18 cellular contexts compared by ENCODE assay signal in the genomic region with DNA sequence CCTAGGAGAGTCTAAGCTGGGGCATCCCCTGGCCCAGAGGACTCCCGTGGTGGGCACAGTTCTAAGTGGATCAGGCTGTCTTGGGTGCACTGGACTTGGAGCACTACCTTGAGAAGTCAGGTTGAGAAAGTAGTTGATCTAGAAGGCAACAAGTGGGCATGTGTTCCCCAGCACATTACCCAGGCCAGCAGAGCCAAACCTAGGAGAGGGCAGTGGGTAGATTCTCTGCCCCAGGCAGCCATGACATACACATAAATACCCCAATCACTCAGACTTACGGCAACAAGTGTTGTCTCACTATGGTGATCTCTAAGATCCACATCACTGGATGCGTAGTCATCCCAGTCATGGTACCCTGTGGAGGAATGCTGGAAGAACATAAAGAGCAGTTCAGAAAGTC. TPM values are rescaled to one million over a fixed set of nuclear protein-coding genes. Genes with fewer than 3 reads are reported as not detected.
DNase-seq lines count a peak whose midpoint lies in the region; ATAC-seq and TF ChIP-seq lines count a peak whose summit lies in the region.
"Had no signal": no experiment of that assay in that cellular context is flagged by ENCODE, and none has a peak within 500 bp of the region (broad histone marks: within the 10 kb centered on the region; RNA-seq: fewer than 3 reads in every experiment).

No MANE protein-coding gene starts in this region.

- no peak for ATAC-seq in activated CD8-positive, alpha-beta T cell treated with anti-CD3 and anti-CD28 coated beads, Interleukin-2, amount 10 ng/mL, durations not matched to agents 7 days and 5 days
- no peak for ATAC-seq in natural killer cell
- no peak for ATAC-seq in HG03457 (IDR thresholded peaks at IDR 0.05; ENCODE audit: unreplicated experiment)
- ATAC-seq in GM21825 (IDR thresholded peaks at IDR 0.05; ENCODE audit: unreplicated experiment) = no peak
- ATAC-seq: left lung had no signal

- no peaks in the 10 kb centered on the region for H3K9me3 Mint-ChIP-seq in T-helper 2 cell treated with Interferon-gamma antibody and Interleukin-4, amounts not matched to agents 5 μg/mL and 100 μg/mL, for 36 hours
- no peaks in the 10 kb centered on the region for H3K9me3 Mint-ChIP-seq in CD8-positive, alpha-beta memory T cell
- no peaks in the 10 kb centered on the region for H3K9me3 Mint-ChIP-seq in activated CD8-positive, alpha-beta T cell treated with anti-CD3 and anti-CD28 coated beads, Interleukin-2, amount 10 ng/mL, durations not matched to agents 7 days and 5 days (ENCODE audit: insufficient read depth)
- no peaks in the 10 kb centered on the region for H3K9me3 Mint-ChIP-seq in natural killer cell
- H3K9me3 Mint-ChIP-seq: mesothelial cell of epicardium had no signal

- DNase-seq in T-helper 2 cell treated with Interferon-gamma antibody and Interleukin-4, amounts not matched to agents 5 μg/mL and 100 μg/mL, for 36 hours (ENCODE audit: low spot score) = no peak
- DNase-seq in T-helper 2 cell (no peak), natural killer cell (no peak), anterior cingulate cortex (lab: John Stamatoyannopoulos, UW) (no peak)
- no peak for DNase-seq in CD8-positive, alpha-beta memory T cell
- DNase-seq in activated CD8-positive, alpha-beta T cell treated with anti-CD3 and anti-CD28 coated beads, Interleukin-2, amount 10 ng/mL, durations not matched to agents 7 days and 5 days = no peak
- DNase-seq: activated CD4-positive, alpha-beta T cell treated with anti-CD3 and anti-CD28 coated beads for 1 hour; dermis blood vessel endothelial cell; left lung; NCI-H1105 treated with DMSO at 0.1 percent for 48 hours; NCI-H2107; NCI-H524; stimulated activated CD4-positive, alpha-beta T cell treated with anti-CD3 and anti-CD28 coated beads, Interleukin-4, amount 100 ng/mL, for 24 hours; T1000 had no signal

- no peak for TF ChIP-seq CTCF in natural killer cell (IDR thresholded peaks at IDR 0.05)

- peak overlapping the region; percentile 99 for H3K27ac Mint-ChIP-seq in T-helper 2 cell treated with Interferon-gamma antibody and Interleukin-4, amounts not matched to agents 5 μg/mL and 100 μg/mL, for 36 hours
- peak overlapping the region in 5 of 8 donors; percentile 47 to 99 (median 66) for H3K27ac Mint-ChIP-seq in CD8-positive, alpha-beta memory T cell
- H3K27ac Mint-ChIP-seq in activated CD8-positive, alpha-beta T cell treated with anti-CD3 and anti-CD28 coated beads, Interleukin-2, amount 10 ng/mL, durations not matched to agents 7 days and 5 days = peak overlapping the region; percentile 60
- peak overlapping the region; percentile 99 for H3K27ac Mint-ChIP-seq in natural killer cell

- no peaks in the 10 kb centered on the region for H3K9me3 ChIP-seq in CD8-positive, alpha-beta memory T cell (ENCODE audit: low read length)
- H3K9me3 ChIP-seq: left lung had no signal

- H3K27me3 ChIP-seq in CD8-positive, alpha-beta memory T cell (ENCODE audit: insufficient read depth, low read length, poor library complexity, severe bottlenecking) = no peaks in the 10 kb centered on the region
- H3K27me3 ChIP-seq: left lung had no signal

- peaks cover 24% of the 10 kb centered on the region for H3K4me1 ChIP-seq in CD8-positive, alpha-beta memory T cell (ENCODE audit: insufficient read depth, low read length)

- H3K4me3 Mint-ChIP-seq in T-helper 2 cell treated with Interferon-gamma antibody and Interleukin-4, amounts not matched to agents 5 μg/mL and 100 μg/mL, for 36 hours = no peak overlapping the region
- peak overlapping the region in 3 of 7 donors; percentile 43 to 75 (median 48) for H3K4me3 Mint-ChIP-seq in CD8-positive, alpha-beta memory T cell
- H3K4me3 Mint-ChIP-seq in activated CD8-positive, alpha-beta T cell treated with anti-CD3 and anti-CD28 coated beads, Interleukin-2, amount 10 ng/mL, durations not matched to agents 7 days and 5 days = no peak overlapping the region
- peak overlapping the region; percentile 45 for H3K4me3 Mint-ChIP-seq in natural killer cell
- H3K4me3 Mint-ChIP-seq: mesothelial cell of epicardium had no signal

- CTCF ChIA-PET in CD8-positive, alpha-beta memory T cell (lab: Charles Lee) = no interaction called here
- CTCF ChIA-PET in activated CD8-positive, alpha-beta T cell treated with anti-CD3 and anti-CD28 coated beads, Interleukin-2, amount 10 ng/mL, durations not matched to agents 7 days and 5 days (lab: Charles Lee) = interaction anchor here (0.9 kb wide), 1 partner anchor 18 kb away, joined by 3 read pairs; the partner anchor contains the start of gene SLC25A44

- H3K27ac ChIP-seq in CD8-positive, alpha-beta memory T cell (ENCODE audit: low read depth, low read length) = no peak overlapping the region
- H3K27ac ChIP-seq: left lung had no signal

- peaks cover 59% of the 10 kb centered on the region for H3K36me3 Mint-ChIP-seq in T-helper 2 cell treated with Interferon-gamma antibody and Interleukin-4, amounts not matched to agents 5 μg/mL and 100 μg/mL, for 36 hours (ENCODE audit: low read depth)
- peaks cover 0 to 61% (median 13%) of the 10 kb centered on the region in 3 donors for H3K36me3 Mint-ChIP-seq in CD8-positive, alpha-beta memory T cell
- peaks cover 68% of the 10 kb centered on the region for H3K36me3 Mint-ChIP-seq in activated CD8-positive, alpha-beta T cell treated with anti-CD3 and anti-CD28 coated beads, Interleukin-2, amount 10 ng/mL, durations not matched to agents 7 days and 5 days (ENCODE audit: low read depth)
- peaks cover 8% of the 10 kb centered on the region for H3K36me3 Mint-ChIP-seq in natural killer cell

- H3K4me3 ChIP-seq in CD8-positive, alpha-beta memory T cell (ENCODE audit: low read length) = no peak overlapping the region
- H3K4me3 ChIP-seq: left lung, smooth muscle cell had no signal

- peaks cover 23% of the 10 kb centered on the region for H3K4me1 Mint-ChIP-seq in T-helper 2 cell treated with Interferon-gamma antibody and Interleukin-4, amounts not matched to agents 5 μg/mL and 100 μg/mL, for 36 hours (ENCODE audit: low read depth)
- H3K4me1 Mint-ChIP-seq in CD8-positive, alpha-beta memory T cell = peaks cover 26 to 36% (median 34%) of the 10 kb centered on the region in 3 donors
- H3K4me1 Mint-ChIP-seq in activated CD8-positive, alpha-beta T cell treated with anti-CD3 and anti-CD28 coated beads, Interleukin-2, amount 10 ng/mL, durations not matched to agents 7 days and 5 days (ENCODE audit: low read depth) = peaks cover 31% of the 10 kb centered on the region
- peaks cover 20 to 25% of the 10 kb centered on the region in 2 donors for H3K4me1 Mint-ChIP-seq in natural killer cell

- H3K36me3 ChIP-seq in CD8-positive, alpha-beta memory T cell (ENCODE audit: insufficient read depth, low read length) = peaks cover 17% of the 10 kb centered on the region

- intact Hi-C loops in natural killer cell (cut with micrococcal nuclease) = no loop called here

- H3K27me3 Mint-ChIP-seq in T-helper 2 cell treated with Interferon-gamma antibody and Interleukin-4, amounts not matched to agents 5 μg/mL and 100 μg/mL, for 36 hours (ENCODE audit: low read depth) = no peaks in the 10 kb centered on the region
- no peaks in the 10 kb centered on the region for H3K27me3 Mint-ChIP-seq in CD8-positive, alpha-beta memory T cell
- H3K27me3 Mint-ChIP-seq in activated CD8-positive, alpha-beta T cell treated with anti-CD3 and anti-CD28 coated beads, Interleukin-2, amount 10 ng/mL, durations not matched to agents 7 days and 5 days (ENCODE audit: low read depth) = no peaks in the 10 kb centered on the region
- H3K27me3 Mint-ChIP-seq in natural killer cell (ENCODE audit: low read depth in 2 of 2) = no peaks in the 10 kb centered on the region

- POLR2A ChIA-PET in CD8-positive, alpha-beta memory T cell (lab: Charles Lee) = interaction anchor here (2.2 to 2.7 kb wide), 2 partner anchors 18 to 71 kb away, joined by 25 to 34 read pairs; partner anchors contain the start of genes SLC25A44 and SMG5
- POLR2A ChIA-PET in activated CD8-positive, alpha-beta T cell treated with anti-CD3 and anti-CD28 coated beads, Interleukin-2, amount 10 ng/mL, durations not matched to agents 7 days and 5 days (lab: Charles Lee) = interaction anchor here (0.6 to 6.9 kb wide), 5 partner anchors 12 to 57 kb away, joined by 3 to 195 read pairs (median 5); partner anchors contain the start of genes SEMA4A and SLC25A44

RNA-seq across cellular contexts. Expression of gene PMF1, which starts 1.6 kb away (rescaled TPM):
- total RNA-seq in CD8-positive, alpha-beta memory T cell = 10 to 100 TPM; 85.9 to 88.3 TPM
- polyA plus RNA-seq in CD8-positive, alpha-beta memory T cell = 83.3 TPM
- 10 to 100 TPM; 72.3 to 77.3 TPM for total RNA-seq in activated CD8-positive, alpha-beta T cell treated with anti-CD3 and anti-CD28 coated beads, Interleukin-2, amount 10 ng/mL, durations not matched to agents 7 days and 5 days
- total RNA-seq in natural killer cell = 10 to 100 TPM; 61.5 to 70.3 (median 64.0) TPM

RNA-seq across cellular contexts. Expression of gene SLC25A44, which starts 17.3 kb away (rescaled TPM):
- total RNA-seq in CD8-positive, alpha-beta memory T cell = 10 to 100 TPM; 30.8 to 32.4 TPM
- polyA plus RNA-seq in CD8-positive, alpha-beta memory T cell = 21.4 TPM
- total RNA-seq in activated CD8-positive, alpha-beta T cell treated with anti-CD3 and anti-CD28 coated beads, Interleukin-2, amount 10 ng/mL, durations not matched to agents 7 days and 5 days = 10 to 100 TPM; 31.8 to 33.8 TPM
- 10 to 100 TPM; 17.1 to 49.2 (median 22.0) TPM for total RNA-seq in natural killer cell

RNA-seq across cellular contexts. Expression of gene BGLAP, which starts 30.7 kb away (rescaled TPM):
- 1 to 10 TPM in 1 of 2 experiments, under 1 TPM in 1; 0.97 to 1.5 TPM for total RNA-seq in CD8-positive, alpha-beta memory T cell
- not detected for polyA plus RNA-seq in CD8-positive, alpha-beta memory T cell
- total RNA-seq in activated CD8-positive, alpha-beta T cell treated with anti-CD3 and anti-CD28 coated beads, Interleukin-2, amount 10 ng/mL, durations not matched to agents 7 days and 5 days = 1 to 10 TPM; 2.8 TPM
- 1 to 10 TPM in 2 of 3 donors, under 1 TPM in 1; 0.45 to 1.6 (median 1.1) TPM for total RNA-seq in natural killer cell
- total RNA-seq: dermis blood vessel endothelial cell had no signal

RNA-seq across cellular contexts. Expression of gene PAQR6, which starts 36.6 kb away (rescaled TPM):
- total RNA-seq in CD8-positive, alpha-beta memory T cell = 1 to 10 TPM; 1.9 TPM
- 0.53 TPM for polyA plus RNA-seq in CD8-positive, alpha-beta memory T cell
- 1 to 10 TPM; 8.6 to 9.9 TPM for total RNA-seq in activated CD8-positive, alpha-beta T cell treated with anti-CD3 and anti-CD28 coated beads, Interleukin-2, amount 10 ng/mL, durations not matched to agents 7 days and 5 days
- total RNA-seq in natural killer cell = 1 to 10 TPM; 2.6 to 5.5 (median 3.5) TPM

RNA-seq across cellular contexts. Expression of gene SEMA4A, which starts 57.9 kb away (rescaled TPM):
- total RNA-seq in CD8-positive, alpha-beta memory T cell = 10 to 100 TPM; 21.6 to 23.0 TPM
- 10.7 TPM for polyA plus RNA-seq in CD8-positive, alpha-beta memory T cell
- total RNA-seq in activated CD8-positive, alpha-beta T cell treated with anti-CD3 and anti-CD28 coated beads, Interleukin-2, amount 10 ng/mL, durations not matched to agents 7 days and 5 days = 10 to 100 TPM; 16.8 to 17.8 TPM
- 10 to 100 TPM in 1 of 3 donors, 1 to 10 TPM in 2; 2.6 to 13.0 (median 7.0) TPM for total RNA-seq in natural killer cell
